Comparison of ENCODE assay signal across 27 cellular contexts in genomic region chr5:137129906-137130680, GRCh38.
"Had no signal": no experiment of that assay in that cellular context is flagged by ENCODE, and none has a peak within 500 bp of the region (broad histone marks: within the 10 kb centered on the region; RNA-seq: fewer than 3 reads in every experiment).

No MANE protein-coding gene starts in this region.

- H3K36me3 ChIP-seq: brain microvascular endothelial cell, SJSA1 had no signal

- H3K4me2 ChIP-seq: SK-N-SH had no signal

- DNase-seq: activated CD4-positive, alpha-beta T cell treated with anti-CD3 and anti-CD28 coated beads, Interleukin-2, amount 10 ng/mL, durations not matched to agents 24 days and 14 days; activated CD4-positive, alpha-beta T cell treated with anti-CD3 and anti-CD28 coated beads, Interleukin-2, amount 50 U/mL, for 4 hours; activated CD8-positive, alpha-beta T cell treated with anti-CD3 and anti-CD28 coated beads for 36 hours; activated effector memory CD4-positive, alpha-beta T cell treated with anti-CD3 and anti-CD28 coated beads, Interleukin-2, amount 50 U/mL, for 16 hours; activated naive CD4-positive, alpha-beta T cell; activated naive CD4-positive, alpha-beta T cell treated with anti-CD3 and anti-CD28 coated beads, Interleukin-2, amount 50 U/mL, for 16 hours; activated naive CD8-positive, alpha-beta T cell treated with anti-CD3 and anti-CD28 coated beads for 36 hours; activated T-cell treated with anti-CD3 and anti-CD28 coated beads, Interleukin-2, amount 50 U/mL, for 1 hour; activated T-cell treated with anti-CD3 and anti-CD28 coated beads, Interleukin-2, amount 50 U/mL, for 72 hours; amniotic stem cell; aorta; brain microvascular endothelial cell; central memory CD4-positive, alpha-beta T cell; NCI-H1092 treated with DMSO at 0.1 percent for 48 hours; NCI-H1417; NCI-H146; NCI-H1930; NCI-H2081 treated with DMSO at 0.1 percent for 48 hours; NCI-H345; NCI-H524 treated with DMSO at 0.1 percent for 48 hours; RPMI8226; SHP77 treated with DMSO at 0.1 percent for 48 hours; SK-N-SH had no signal

- FAIRE-seq: TTC549 had no signal

- H3K4me1 ChIP-seq: SJSA1 had no signal

- H3K27me3 ChIP-seq: brain microvascular endothelial cell, SJSA1 had no signal

- ATAC-seq: activated CD8-positive, alpha-beta T cell treated with anti-CD3 and anti-CD28 coated beads for 36 hours; activated T-cell treated with anti-CD3 and anti-CD28 coated beads, Interleukin-2, amount 50 U/mL, for 72 hours; activated T-helper 17 cell treated with anti-CD3 and anti-CD28 coated beads, Interleukin-2, amount 50 U/mL, for 72 hours; Panc1 had no signal

- H3K9me3 ChIP-seq: SJSA1, SK-N-SH had no signal

- H3K4me3 ChIP-seq: SJSA1 had no signal

- H3K27ac ChIP-seq: brain microvascular endothelial cell, SJSA1 had no signal

- H3K9ac ChIP-seq: SK-N-SH had no signal
